Comparison of ENCODE assay signal across 23 cellular contexts in genomic region chr10:122264442-122264841, GRCh38. TPM values are rescaled to one million over a fixed set of nuclear protein-coding genes. Genes with fewer than 3 reads are reported as not detected.
DNase-seq lines count a peak whose midpoint lies in the region; ATAC-seq, FAIRE-seq and TF ChIP-seq lines count a peak whose summit lies in the region.
"Had no signal": no experiment of that assay in that cellular context is flagged by ENCODE, and none has a peak within 500 bp of the region (broad histone marks: within the 10 kb centered on the region; RNA-seq: fewer than 3 reads in every experiment).

No MANE protein-coding gene starts in this region.

- TF ChIP-seq EP300 in HepG2 (IDR thresholded peaks at IDR 0.05; ENCODE audit: low read depth in 2 of 2, low read length in 2 of 2) (no peak), HepG2 (CRISPR knock-in tag; IDR thresholded peaks at IDR 0.05; ENCODE audit: borderline replicate concordance) (no peak)

- H3K27me3 ChIP-seq in HepG2 (ENCODE audit: control insufficient read depth in 1 of 2, insufficient read depth in 2 of 2, low read length in 2 of 2) (no peaks in the 10 kb centered on the region), right lobe of liver (no peaks in the 10 kb centered on the region), mammary epithelial cell (ENCODE audit: insufficient read depth, low read length) (no peaks in the 10 kb centered on the region)

- CTCF ChIA-PET in HepG2 (lab: Yijun Ruan, JAX; ENCODE audit: low intra/inter-chr PET ratio, low total read pairs), result no interaction called here
- CTCF ChIA-PET in mammary epithelial cell (lab: Charles Lee; ENCODE audit: low non-redundant PET), result no interaction called here

- no peak overlapping the region for H3K27ac ChIP-seq in HepG2 (ENCODE audit: extremely low read length, insufficient read depth, low read length)
- H3K27ac ChIP-seq in right lobe of liver, result no peak overlapping the region
- no peak overlapping the region for H3K27ac ChIP-seq in mammary epithelial cell (ENCODE audit: insufficient read depth, low read depth, low read length)
- H3K27ac ChIP-seq: SK-N-MC had no signal

- H2AFZ ChIP-seq in HepG2 (ENCODE audit: low read length), result no peak overlapping the region
- H2AFZ ChIP-seq in mammary epithelial cell (ENCODE audit: low read depth, low read length), result no peak overlapping the region
- H2AFZ ChIP-seq: GM23338 had no signal

- no peak for TF ChIP-seq RAD21 in HepG2 (CRISPR knock-in tag; IDR thresholded peaks at IDR 0.05)

- no peaks in the 10 kb centered on the region for H3K79me2 ChIP-seq in HepG2 (ENCODE audit: insufficient read depth, low read length)
- no peaks in the 10 kb centered on the region for H3K79me2 ChIP-seq in mammary epithelial cell (ENCODE audit: insufficient read depth, low read length)

- POLR2A ChIA-PET in HepG2 (lab: Yijun Ruan, JAX), result no interaction called here

- FAIRE-seq in HepG2 (lab: Jason Lieb, UNC), result no peak
- FAIRE-seq: GM12878, TTC549, urothelium cell line had no signal

- in situ Hi-C loops in HepG2 (cut with HindIII; ENCODE audit: extremely low pct_ligation_motif_present, low pct_unique_long_range_greater_than_20kb) (no loop called here), mammary epithelial cell (cut with MboI; ENCODE audit: low sequenced_read_pairs in 2 of 2) (no loop called here)

- 35% methylated on average over 1 of the region's 1 CpG for WGBS in HepG2 (ENCODE audit: low lambda C conversion rate)
- 70% methylated on average over 1 of the region's 1 CpG for WGBS in right lobe of liver (ENCODE audit: insufficient coverage, low coverage, low lambda C conversion rate, missing lambda C conversion rate)
- WGBS in mammary epithelial cell (ENCODE audit: low coverage, missing lambda C conversion rate), result 100% methylated on average over 1 of the region's 1 CpG

- H3K4me1 ChIP-seq in HepG2 (ENCODE audit: insufficient read depth, low read length), result peaks cover 28% of the 10 kb centered on the region
- no peaks in the 10 kb centered on the region for H3K4me1 ChIP-seq in right lobe of liver
- H3K4me1 ChIP-seq in mammary epithelial cell (ENCODE audit: insufficient read depth, low read length), result peaks cover 11% of the 10 kb centered on the region

- dilution Hi-C loops in mammary epithelial cell (cut with HindIII; ENCODE audit: low sequenced_read_pairs), result no loop called here

- H3K9ac ChIP-seq in HepG2 (ENCODE audit: insufficient read depth, low read depth, low read length), result no peak overlapping the region
- no peak overlapping the region for H3K9ac ChIP-seq in mammary epithelial cell (ENCODE audit: insufficient read depth, low read length)

- H3K4me2 ChIP-seq in HepG2 (ENCODE audit: low read depth, low read length) (peak overlapping the region; percentile 15), mammary epithelial cell (ENCODE audit: insufficient read depth, low read depth, low read length) (peak overlapping the region; percentile 10)
- H3K4me2 ChIP-seq: GM23338 had no signal

- BruUV-seq in HepG2 (replicated peaks; lab: Mats Ljungman, UMichigan) (no TSS peak), mammary epithelial cell (replicated peaks; lab: Mats Ljungman, UMichigan) (no TSS peak)

- H4K20me1 ChIP-seq in HepG2 (ENCODE audit: insufficient read depth, low read length) (no peaks in the 10 kb centered on the region), mammary epithelial cell (ENCODE audit: insufficient read depth, low read length) (no peaks in the 10 kb centered on the region)

- no peak for TF ChIP-seq POLR2A in HepG2 (IDR thresholded peaks at IDR 0.05; ENCODE audit: insufficient read depth in 1 of 2, low read depth in 2 of 2, low read length in 2 of 2)
- TF ChIP-seq POLR2A in right lobe of liver (IDR thresholded peaks at IDR 0.05), result no peak

- ATAC-seq in HepG2 (no peak), right lobe of liver (no peak), GM19455 (IDR thresholded peaks at IDR 0.05; ENCODE audit: unreplicated experiment) (no peak)
- ATAC-seq: GM12878, GM23338 had no signal

- intact Hi-C loops in HepG2 (cut with micrococcal nuclease; ENCODE audit: unreplicated experiment), result loop anchor here (10.0 kb wide), 2 partner anchors 120 to 220 kb away; no protein-coding TSS in a partner anchor
- intact Hi-C loops in right lobe of liver (cut with DNase I), result no loop called here
- intact Hi-C loops in mammary epithelial cell (cut with micrococcal nuclease), result no loop called here

- no peak for TF ChIP-seq CTCF in HepG2 (CRISPR knock-in tag; IDR thresholded peaks at IDR 0.05)
- no peak for TF ChIP-seq CTCF in right lobe of liver (IDR thresholded peaks at IDR 0.05)
- no peak for TF ChIP-seq CTCF in mammary epithelial cell (conservative IDR thresholded peaks at IDR 0.05 in 1 of 2, IDR thresholded peaks at IDR 0.05 in 1 of 2; ENCODE audit: extremely low read depth in 1 of 2, insufficient read depth in 1 of 2, low read depth in 1 of 2, low read length in 2 of 2)

- H3K4me3 ChIP-seq in HepG2 (replicated peaks in 1 of 3; ENCODE audit: insufficient read depth in 1 of 3, low read depth in 2 of 3, low read length in 3 of 3) (no peak overlapping the region), right lobe of liver (no peak overlapping the region), mammary epithelial cell (replicated peaks in 1 of 3; ENCODE audit: insufficient read depth in 1 of 3, low read depth in 2 of 3, low read length in 3 of 3) (no peak overlapping the region)
- H3K4me3 ChIP-seq: GM12878, GM23338, psoas muscle, SK-N-MC had no signal

- H3K9me3 ChIP-seq in HepG2 (ENCODE audit: low read length), result peaks cover 7% of the 10 kb centered on the region; the same call in 1 of the 2 replicates
- peaks cover 0 to 5% (median 0%) of the 10 kb centered on the region in 4 donors for H3K9me3 ChIP-seq in right lobe of liver
- H3K9me3 ChIP-seq in mammary epithelial cell (replicated peaks; ENCODE audit: insufficient read depth, low read length), result no peaks in the 10 kb centered on the region

- DNase-seq in HepG2 (ENCODE audit: low spot score), result peak; percentile 20
- DNase-seq in right lobe of liver, result no peak
- DNase-seq in mammary epithelial cell, result no peak
- peak; percentile 19 for DNase-seq in kidney glomerular epithelial cell (lab: John Stamatoyannopoulos, UW)
- DNase-seq in GF-D8 (lab: John Stamatoyannopoulos, UW), result no peak
- DNase-seq in superior temporal gyrus (ENCODE audit: extremely low spot score), result no peak
- DNase-seq in effector CD8-positive, alpha-beta T cell (lab: John Stamatoyannopoulos, UW), result no peak
- DNase-seq: activated CD4-positive, alpha-beta T cell treated with anti-CD3 and anti-CD28 coated beads, Interleukin-2, amount 50 U/mL, for 1 hour; activated naive CD4-positive, alpha-beta T cell treated with anti-CD3 and anti-CD28 coated beads, Interleukin-2, amount 50 U/mL, for 16 hours; activated T-cell treated with anti-CD3 and anti-CD28 coated beads, Interleukin-2, amount 50 U/mL, for 1 hour; CD8-positive, alpha-beta memory T cell; left ventricle myocardium superior; NCI-H1694; NCI-H510A; psoas muscle; stimulated activated CD4-positive, alpha-beta T cell treated with anti-CD3 and anti-CD28 coated beads, Interleukin-15, amount 100 ng/mL, for 24 hours; stimulated activated naive CD4-positive, alpha-beta T cell treated with Interleukin-2 at 50 U/mL for 16 hours had no signal

- H3K36me3 ChIP-seq in HepG2 (replicated peaks in 1 of 2; ENCODE audit: control insufficient read depth in 1 of 2, insufficient read depth in 2 of 2, low read length in 2 of 2), result peaks cover 0 to 1% of the 10 kb centered on the region in 2 experiments; a peak in 1 of 5 replicates
- no peaks in the 10 kb centered on the region for H3K36me3 ChIP-seq in right lobe of liver
- no peaks in the 10 kb centered on the region for H3K36me3 ChIP-seq in mammary epithelial cell (ENCODE audit: insufficient read depth, low read length)

TF ChIP-seq in HepG2, 621 proteins besides CTCF, POLR2A, EP300 and RAD21 (continues in another document):
- TF ChIP-seq ZNF816 (CRISPR knock-in tag; IDR thresholded peaks at IDR 0.05; ENCODE audit: borderline replicate concordance) (no peak), ATF7-NPFF (CRISPR knock-in tag; IDR thresholded peaks at IDR 0.05; ENCODE audit: low read depth) (no peak), MAFF (IDR thresholded peaks at IDR 0.05; ENCODE audit: low read depth, low read length) (no peak), FOXO1 (CRISPR knock-in tag; IDR thresholded peaks at IDR 0.05) (no peak), TGIF2 (CRISPR knock-in tag; IDR thresholded peaks at IDR 0.05) (no peak)

RNA-seq across cellular contexts. Expression of gene BTBD16, which starts 6.7 kb away (rescaled TPM):
- total RNA-seq in HepG2 (2016; rRNA removed; fragmentation: Illumina TruSeq; extraction: Trizol), result 3.6 and 5.0 TPM in 2 replicates
- 7.2 and 7.4 TPM in 2 replicates for total RNA-seq in HepG2 (2016; cell fraction: cytosol; rRNA removed; fragmentation: Illumina TruSeq; extraction: Trizol; ENCODE audit: low read depth)
- total RNA-seq in HepG2 (2016; cell fraction: insoluble cytoplasmic fraction; rRNA removed; fragmentation: Illumina TruSeq; extraction: Trizol), result 4.0 and 4.7 TPM in 2 replicates
- 7.3 and 8.5 TPM in 2 replicates for total RNA-seq in HepG2 (2016; cell fraction: membrane; rRNA removed; fragmentation: Illumina TruSeq; extraction: Trizol)
- 3.1 and 3.4 TPM in 2 replicates for total RNA-seq in HepG2 (2016; cell fraction: nucleus; rRNA removed; fragmentation: Illumina TruSeq; extraction: Trizol)
- polyA plus RNA-seq in HepG2 (2011; rRNA removed), result 8.0 and 11.9 TPM in 2 replicates
- 8.3 and 9.7 TPM in 2 replicates for polyA plus RNA-seq in HepG2 (2011; cell fraction: cytosol; rRNA removed)
- polyA plus RNA-seq in HepG2 (2011; cell fraction: nucleus; rRNA removed), result 5.4 and 5.5 TPM in 2 replicates
- polyA plus RNA-seq in HepG2 (2012), result 7.8 and 9.0 TPM in 2 replicates
- polyA plus RNA-seq in HepG2 (2016; cell fraction: cytosol; fragmentation: Illumina TruSeq; extraction: Trizol; ENCODE audit: low read depth), result 13.5 and 16.1 TPM in 2 replicates
- 10.5 and 11.7 TPM in 2 replicates for polyA plus RNA-seq in HepG2 (2016; cell fraction: insoluble cytoplasmic fraction; fragmentation: Illumina TruSeq; extraction: Trizol; ENCODE audit: low read depth)
- polyA plus RNA-seq in HepG2 (2016; cell fraction: membrane; fragmentation: Illumina TruSeq; extraction: Trizol; ENCODE audit: low read depth), result 14.2 and 14.7 TPM in 2 replicates
- 6.5 and 6.6 TPM in 2 replicates for polyA plus RNA-seq in HepG2 (2016; cell fraction: nucleus; fragmentation: Illumina TruSeq; extraction: Trizol; ENCODE audit: insufficient read depth, low read depth)
- 0.44 and 32.3 TPM in 2 replicates for polyA minus RNA-seq in HepG2 (2011; rRNA and poly(A)+ RNA removed; ENCODE audit: low replicate concordance)
- 2.9 and 6.7 TPM in 2 replicates for polyA minus RNA-seq in HepG2 (2011; cell fraction: cytosol; rRNA and poly(A)+ RNA removed)
- polyA minus RNA-seq in HepG2 (2011; cell fraction: nucleus; rRNA and poly(A)+ RNA removed), result 8.0 and 8.9 TPM in 2 replicates
- 1 to 10 TPM in 5 of 6 experiments, under 1 TPM in 1; 0.98 to 3.0 (median 2.0) TPM for total RNA-seq in right lobe of liver
- total RNA-seq in mammary epithelial cell, result under 1 TPM in 1 of 2 donors, not detected in 1; 0.24 TPM
- polyA plus RNA-seq in mammary epithelial cell, result 0.14 TPM
- not detected for polyA minus RNA-seq in mammary epithelial cell
- total RNA-seq: CD8-positive, alpha-beta memory T cell; GM12878; GM23338; left ventricle myocardium superior had no signal
- polyA plus RNA-seq: CD8-positive, alpha-beta memory T cell; GM23338 had no signal

Comparison
In these comparisons a context has a peak if more than half of its experiments do, and no peak if none do; other contexts are left out.
1. DNase-seq: peak in HepG2 (single experiment) and kidney glomerular epithelial cell (single experiment); none in right lobe of liver (0 of 3), mammary epithelial cell (single experiment), GF-D8 (single experiment), superior temporal gyrus (single experiment) and effector CD8-positive, alpha-beta T cell (single experiment).